9 cellular contexts compared by ENCODE assay signal in the genomic region with DNA sequence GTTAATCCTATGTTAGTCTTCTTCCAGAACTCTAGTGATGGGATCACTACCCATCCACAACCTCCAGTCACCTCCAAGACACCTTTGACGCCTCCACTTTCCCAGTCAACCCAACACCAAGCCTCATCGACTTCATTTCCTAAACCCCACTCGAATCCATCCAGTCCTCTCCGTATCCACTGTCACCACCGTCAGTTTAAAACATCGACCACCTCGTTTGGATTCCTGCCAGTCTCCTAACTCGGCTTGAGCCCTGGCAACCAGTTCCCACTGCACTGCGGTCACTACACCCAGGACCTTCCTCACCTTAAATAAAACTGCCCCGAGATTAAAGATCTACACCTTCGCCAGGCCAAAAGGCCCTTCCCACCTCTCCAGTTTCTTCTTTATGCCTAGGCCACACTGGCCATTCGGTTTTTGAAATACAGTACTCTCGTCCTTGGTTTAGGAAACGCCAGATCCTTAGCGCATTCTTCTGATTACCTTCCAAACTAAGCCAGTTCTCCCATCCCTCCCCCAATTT. TPM values are rescaled to one million over a fixed set of nuclear protein-coding genes. Genes with fewer than 3 reads are reported as not detected.
DNase-seq lines count a peak whose midpoint lies in the region; ATAC-seq, FAIRE-seq and TF ChIP-seq lines count a peak whose summit lies in the region.
"Had no signal": no experiment of that assay in that cellular context is flagged by ENCODE, and none has a peak within 500 bp of the region (broad histone marks: within the 10 kb centered on the region; RNA-seq: fewer than 3 reads in every experiment).

No MANE protein-coding gene starts in this region.

- H3K4me3 ChIP-seq in right cardiac atrium (ENCODE audit: low read length) (peak overlapping the region; percentile 77), small intestine (ENCODE audit: low read depth in 1 of 2, low read length in 2 of 2) (peak overlapping the region; percentile 59 to 84)

- POLR2A ChIA-PET in HEK293T (lab: Yijun Ruan, JAX), result interaction anchor here (0.7 to 1.3 kb wide), 2 partner anchors 23 to 27 kb away, joined by 3 to 15 read pairs; no protein-coding TSS in a partner anchor

- H3K4me3 Mint-ChIP-seq in HFFc6 (peak overlapping the region; percentile 94), T-helper 17 cell (peak overlapping the region; percentile 94)

- H3K36me3 Mint-ChIP-seq in HFFc6 (ENCODE audit: low read depth) (peaks cover 7% of the 10 kb centered on the region), T-helper 17 cell (ENCODE audit: low read depth) (no peaks in the 10 kb centered on the region)

- WGBS in right cardiac atrium, result 43% methylated on average over 15 of the region's 15 CpGs
- 27 to 51% (median 40%) methylated on average over 15 of the region's 15 CpGs for WGBS in small intestine, 3 donors

- intact Hi-C loops in right cardiac atrium (cut with DNase I), result no loop called here

- CTCF ChIA-PET in HEK293T (lab: Yijun Ruan, JAX), result no interaction called here

- H3K27me3 Mint-ChIP-seq in HFFc6 (ENCODE audit: insufficient read depth) (no peaks in the 10 kb centered on the region; the same call in 1 of the 2 replicates), T-helper 17 cell (no peaks in the 10 kb centered on the region)

- H3K4me1 Mint-ChIP-seq in HFFc6 (ENCODE audit: low read depth) (peaks cover 28% of the 10 kb centered on the region), T-helper 17 cell (peaks cover 45% of the 10 kb centered on the region)

- FAIRE-seq in small intestine (lab: Jason Lieb, UNC), result no peak
- FAIRE-seq: RCC 7860 had no signal

- no peaks in the 10 kb centered on the region for H3K27me3 ChIP-seq in right cardiac atrium (ENCODE audit: control insufficient read depth, insufficient read depth)
- no peaks in the 10 kb centered on the region for H3K27me3 ChIP-seq in small intestine (ENCODE audit: control insufficient read depth in 2 of 2, insufficient read depth in 2 of 2, low read length in 2 of 2)

- DNase-seq in HFFc6, result no peak
- no peak for DNase-seq in T-helper 17 cell
- DNase-seq in right cardiac atrium, result no peak
- DNase-seq in small intestine, result peak; percentile 11
- DNase-seq in NCI-H345 treated with DMSO at 0.1 percent for 48 hours (lab: John Stamatoyannopoulos, UW; ENCODE audit: unreplicated experiment), result no peak
- DNase-seq in activated CD4-positive, CD25-positive, alpha-beta regulatory T cell (lab: John Stamatoyannopoulos, UW), result no peak
- DNase-seq in HEK293T (ENCODE audit: extremely low spot score), result no peak

- H3K9me3 Mint-ChIP-seq in HFFc6, result no peaks in the 10 kb centered on the region

- peak overlapping the region; percentile 99 for H3K27ac ChIP-seq in right cardiac atrium (ENCODE audit: low read length)
- H3K27ac ChIP-seq in small intestine (ENCODE audit: low read depth in 1 of 2, low read length in 1 of 2), result peak overlapping the region; percentile 96 to 100

- no peaks in the 10 kb centered on the region for H3K9me3 ChIP-seq in T-helper 17 cell (ENCODE audit: control insufficient read depth, low read length, poor library complexity, severe bottlenecking)
- no peaks in the 10 kb centered on the region for H3K9me3 ChIP-seq in right cardiac atrium (ENCODE audit: control insufficient read depth, low read length)
- H3K9me3 ChIP-seq in small intestine (ENCODE audit: control insufficient read depth, low read depth), result no peaks in the 10 kb centered on the region

- ATAC-seq in T-helper 17 cell (no peak), right cardiac atrium (no peak), GM18511 (IDR thresholded peaks at IDR 0.05; ENCODE audit: unreplicated experiment) (no peak)

- no peak for TF ChIP-seq CTCF in HFFc6 (IDR thresholded peaks at IDR 0.05)

- H3K4me1 ChIP-seq in right cardiac atrium (ENCODE audit: control insufficient read depth, insufficient read depth, low read length), result peaks cover 7% of the 10 kb centered on the region
- peaks cover 4 to 11% of the 10 kb centered on the region in 2 donors for H3K4me1 ChIP-seq in small intestine (ENCODE audit: control insufficient read depth in 2 of 2, insufficient read depth in 1 of 2, low read depth in 1 of 2, low read length in 1 of 2)

- H3K36me3 ChIP-seq in small intestine (ENCODE audit: control insufficient read depth in 2 of 2, insufficient read depth in 2 of 2, low read length in 2 of 2), result no peaks in the 10 kb centered on the region

- H3K27ac Mint-ChIP-seq in HFFc6, result peak overlapping the region; percentile 77
- peak overlapping the region; percentile 96 for H3K27ac Mint-ChIP-seq in T-helper 17 cell

TF ChIP-seq in HEK293T, 16 proteins besides CTCF, POLR2A, EP300 and RAD21:
- TF ChIP-seq FOXK2 (IDR thresholded peaks at IDR 0.05) (no peak), LEF1 (IDR thresholded peaks at IDR 0.05; ENCODE audit: borderline replicate concordance) (no peak)
TF ChIP-seq in HEK293T: peak in this region for 0.

RNA-seq across cellular contexts. Expression of a gene that starts 1.2 kb away (rescaled TPM):
- total RNA-seq in HFFc6 (2021; fragmentation: NEBNext Ultra II Directional; extraction: Animal tissue kit (Norgen Biotek cat#: 25700)), result 10 to 100 TPM; 26.4 to 39.4 (median 33.2) TPM
- total RNA-seq in T-helper 17 cell, result 10 to 100 TPM; 33.2 to 38.3 TPM
- 100 to 1,000 TPM; 102 to 157 (median 123) TPM for total RNA-seq in right cardiac atrium
- polyA plus RNA-seq in right cardiac atrium, result 283 TPM
- 100 to 1,000 TPM in 2 of 3 donors, 10 to 100 TPM in 1; 82.2 to 149 (median 138) TPM for polyA plus RNA-seq in small intestine

RNA-seq across cellular contexts. Expression of a gene that starts 24.7 kb away (rescaled TPM):
- 10 to 100 TPM; 70.8 to 81.2 (median 75.0) TPM for total RNA-seq in HFFc6 (2021; fragmentation: NEBNext Ultra II Directional; extraction: Animal tissue kit (Norgen Biotek cat#: 25700))
- total RNA-seq in T-helper 17 cell (100 to 1,000 TPM; 164 to 171 TPM), right cardiac atrium (100 to 1,000 TPM; 149 to 204 (median 191) TPM)
- polyA plus RNA-seq in right cardiac atrium (366 TPM), small intestine (100 to 1,000 TPM in 2 of 3 donors, 10 to 100 TPM in 1; 98.2 to 129 (median 126) TPM)
